Comparison of ENCODE assay signal across 11 cellular contexts in the genomic region with DNA sequence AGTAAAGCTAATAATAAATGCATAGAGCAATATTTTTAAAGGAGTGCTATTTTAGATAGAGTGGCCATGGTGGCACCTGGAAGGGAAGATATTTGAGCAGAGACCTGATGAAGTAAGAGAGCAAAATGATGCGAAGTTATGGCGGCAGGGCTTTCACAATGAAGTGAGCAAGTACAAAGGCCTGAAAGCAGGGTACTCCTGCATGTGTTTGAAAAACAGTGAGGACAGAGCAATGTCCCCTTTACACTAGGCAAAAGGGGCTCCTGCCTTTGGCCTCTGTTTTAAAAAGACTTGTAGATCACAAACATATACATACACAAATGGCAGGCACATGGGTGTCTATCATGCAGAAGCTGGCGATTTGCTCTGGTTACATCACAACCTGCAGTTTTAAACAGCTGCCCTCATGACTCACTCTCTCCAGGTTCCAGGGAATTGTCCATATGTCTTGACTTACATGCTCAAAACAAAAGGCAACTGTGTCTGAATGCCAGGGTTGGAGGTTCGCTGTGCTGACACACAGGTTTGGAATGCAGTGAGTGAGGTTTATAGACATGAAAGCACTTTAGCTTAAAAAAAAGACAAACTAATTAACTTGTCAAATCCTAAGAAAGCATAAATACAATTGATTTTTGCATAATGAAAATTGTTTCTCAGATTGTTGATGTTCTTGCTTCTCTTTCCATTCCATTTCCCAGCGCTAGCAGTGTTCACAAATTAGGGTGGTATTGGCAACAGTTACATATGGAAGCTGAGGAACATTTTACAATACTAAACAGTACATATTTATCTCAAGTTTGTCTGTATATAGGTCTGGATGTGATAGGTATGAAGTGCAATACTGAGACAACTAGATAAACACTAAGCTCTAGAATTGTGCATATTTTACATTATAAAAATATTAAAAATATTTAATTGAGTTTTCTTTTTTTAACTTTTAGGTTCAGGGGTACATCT.
DNase-seq lines count a peak whose midpoint lies in the region; ATAC-seq and TF ChIP-seq lines count a peak whose summit lies in the region.
"Had no signal": no experiment of that assay in that cellular context is flagged by ENCODE, and none has a peak within 500 bp of the region (broad histone marks: within the 10 kb centered on the region; RNA-seq: fewer than 3 reads in every experiment).

No MANE protein-coding gene starts in this region.

- H3K4me1 ChIP-seq in RWPE2 (ENCODE audit: insufficient read depth, poor library complexity, severe bottlenecking), result peaks cover 32% of the 10 kb centered on the region
- H3K4me1 ChIP-seq in transverse colon, result no peaks in the 10 kb centered on the region
- H3K4me1 ChIP-seq in CD4-positive, alpha-beta memory T cell (ENCODE audit: insufficient read depth, low read length), result no peaks in the 10 kb centered on the region

- no peaks in the 10 kb centered on the region for H3K36me3 ChIP-seq in RWPE2 (ENCODE audit: low read depth)
- no peaks in the 10 kb centered on the region for H3K36me3 ChIP-seq in transverse colon
- no peaks in the 10 kb centered on the region for H3K36me3 ChIP-seq in CD4-positive, alpha-beta memory T cell (ENCODE audit: insufficient read depth, low read length)

- H3K27me3 Mint-ChIP-seq in CD4-positive, alpha-beta memory T cell, result peaks cover 5 to 7% of the 10 kb centered on the region in 2 donors
- H3K27me3 Mint-ChIP-seq: CD4-positive, CD25-positive, alpha-beta regulatory T cell had no signal

- H3K4me3 ChIP-seq in RWPE2 (ENCODE audit: severe bottlenecking) (no peak overlapping the region), fibroblast of villous mesenchyme (ENCODE audit: low read depth, low read length) (no peak overlapping the region), transverse colon (no peak overlapping the region)
- H3K4me3 ChIP-seq in CD4-positive, alpha-beta memory T cell (ENCODE audit: low read length in 2 of 2), result no peak overlapping the region

- no peak for TF ChIP-seq EP300 in transverse colon (IDR thresholded peaks at IDR 0.05; ENCODE audit: low read depth)

- no peaks in the 10 kb centered on the region for H3K36me3 Mint-ChIP-seq in CD4-positive, alpha-beta memory T cell
- H3K36me3 Mint-ChIP-seq: CD4-positive, CD25-positive, alpha-beta regulatory T cell; T-cell had no signal

- H3K4me1 Mint-ChIP-seq in CD4-positive, alpha-beta memory T cell, result no peaks in the 10 kb centered on the region
- H3K4me1 Mint-ChIP-seq: CD4-positive, CD25-positive, alpha-beta regulatory T cell; central memory CD8-positive, alpha-beta T cell; T-cell had no signal

- H3K27ac ChIP-seq in RWPE2 (ENCODE audit: poor library complexity, severe bottlenecking) (peak overlapping the region; percentile 63), transverse colon (no peak overlapping the region)
- no peak overlapping the region for H3K27ac ChIP-seq in CD4-positive, alpha-beta memory T cell (ENCODE audit: low read depth, low read length)

- POLR2A ChIA-PET in CD4-positive, alpha-beta memory T cell (lab: Charles Lee; ENCODE audit: partially characterized antibody), result no interaction called here

- no peak for TF ChIP-seq POLR2A in transverse colon (IDR thresholded peaks at IDR 0.05)

- no peaks in the 10 kb centered on the region for H3K9me3 Mint-ChIP-seq in CD4-positive, alpha-beta memory T cell

- no peak for TF ChIP-seq CTCF in RWPE2 (IDR thresholded peaks at IDR 0.05; ENCODE audit: poor library complexity, severe bottlenecking)
- TF ChIP-seq CTCF in fibroblast of villous mesenchyme (IDR thresholded peaks at IDR 0.05; ENCODE audit: insufficient read depth, low read depth, low read length), result no peak
- no peak for TF ChIP-seq CTCF in transverse colon (IDR thresholded peaks at IDR 0.05)

- H3K27me3 ChIP-seq in RWPE2 (ENCODE audit: insufficient read depth, poor library complexity, severe bottlenecking) (no peaks in the 10 kb centered on the region), transverse colon (no peaks in the 10 kb centered on the region)
- H3K27me3 ChIP-seq in CD4-positive, alpha-beta memory T cell (ENCODE audit: insufficient read depth, low read length), result no peaks in the 10 kb centered on the region

- in situ Hi-C loops in transverse colon (cut with MboI; ENCODE audit: low pct_ligation_motif_present in 1 of 4, low pct_unique_long_range_greater_than_20kb in 1 of 4, low sequenced_read_pairs in 3 of 4), result no loop called here

- no peak overlapping the region for H3K4me3 Mint-ChIP-seq in CD4-positive, alpha-beta memory T cell
- H3K4me3 Mint-ChIP-seq: CD4-positive, CD25-positive, alpha-beta regulatory T cell; central memory CD8-positive, alpha-beta T cell; T-cell had no signal

- ATAC-seq in RWPE2 (ENCODE audit: low read depth), result peak; percentile 92
- ATAC-seq in HG03469 (IDR thresholded peaks at IDR 0.05; ENCODE audit: unreplicated experiment), result no peak
- ATAC-seq: T-cell had no signal

- intact Hi-C loops in transverse colon (cut with DNase I; ENCODE audit: low total_unique reads), result no loop called here
- intact Hi-C loops in CD4-positive, alpha-beta memory T cell (cut with micrococcal nuclease), result no loop called here

- WGBS in transverse colon (ENCODE audit: low coverage in 1 of 2), 2 donors, result 60 to 63% methylated on average over 4 to 5 of the region's 5 CpGs

- DNase-seq in SHP77 (lab: John Stamatoyannopoulos, UW) (peak; percentile 14 to 49), SHP77 treated with DMSO at 0.1 percent for 48 hours (lab: John Stamatoyannopoulos, UW) (no peak), RWPE2 (ENCODE audit: low spot score) (peak; percentile 83), fibroblast of villous mesenchyme (ENCODE audit: low read depth) (peak; percentile 61), transverse colon (peak; percentile 22)
- DNase-seq in CD4-positive, alpha-beta memory T cell, result no peak
- DNase-seq in stimulated activated CD4-positive, alpha-beta T cell treated with anti-CD3 and anti-CD28 coated beads, Interleukin-2, amount 100 ng/mL, for 48 hours, result no peak
- DNase-seq: CD4-positive, CD25-positive, alpha-beta regulatory T cell; T-cell had no signal

- no peak overlapping the region for H3K27ac Mint-ChIP-seq in CD4-positive, alpha-beta memory T cell
- H3K27ac Mint-ChIP-seq: CD4-positive, CD25-positive, alpha-beta regulatory T cell; T-cell had no signal

- H3K9me3 ChIP-seq in RWPE2 (ENCODE audit: severe bottlenecking) (no peaks in the 10 kb centered on the region), transverse colon (no peaks in the 10 kb centered on the region)
- no peaks in the 10 kb centered on the region for H3K9me3 ChIP-seq in CD4-positive, alpha-beta memory T cell (ENCODE audit: control insufficient read depth in 1 of 2, low read length in 2 of 2)

- CTCF ChIA-PET in CD4-positive, alpha-beta memory T cell (lab: Charles Lee; ENCODE audit: partially characterized antibody), result no interaction called here

Comparison
In these comparisons a context has a peak if more than half of its experiments do, and no peak if none do; other contexts are left out.
1. DNase-seq: peak in SHP77 (2 of 2), RWPE2 (single experiment), fibroblast of villous mesenchyme (single experiment) and transverse colon (single experiment); none in SHP77 treated with DMSO at 0.1 percent for 48 hours (single experiment), CD4-positive, alpha-beta memory T cell (0 of 5) and stimulated activated CD4-positive, alpha-beta T cell treated with anti-CD3 and anti-CD28 coated beads, Interleukin-2, amount 100 ng/mL, for 48 hours (0 of 2).